ENCODE assay signal across 1 cellular context in genomic region chr5:1187234-1187949, GRCh38.
A peak's percentile ranks its signal among the peaks of the same experiment; 100 is the strongest.
TF ChIP-seq lines count a peak whose summit lies in the region.

No MANE protein-coding gene starts in this region.

TF ChIP-seq in K562, 482 proteins besides CTCF, POLR2A, EP300 and RAD21 (continued from another document):
- TF ChIP-seq HOMEZ (CRISPR knock-in tag; IDR thresholded peaks at IDR 0.05) = no peak
- no peak for TF ChIP-seq HES1 (IDR thresholded peaks at IDR 0.05; ENCODE audit: low read depth)
- 0 out of 2 replicates have a peak, but pooled peaks have one; percentile 18 for TF ChIP-seq RBFOX2 (IDR thresholded peaks at IDR 0.05; ENCODE audit: low read depth, low read length)
- no peak for TF ChIP-seq ZNF253 (CRISPR knock-in tag; conservative IDR thresholded peaks at IDR 0.05)
- TF ChIP-seq SIX5 (IDR thresholded peaks at IDR 0.05; ENCODE audit: borderline replicate concordance in 1 of 2, insufficient read depth in 1 of 2, low read depth in 1 of 2, low read length in 2 of 2) = no peak
- TF ChIP-seq ZNF282 (CRISPR knock-in tag; IDR thresholded peaks at IDR 0.05) = no peak
- TF ChIP-seq SFPQ (IDR thresholded peaks at IDR 0.05; ENCODE audit: low read depth, low read length) = no peak
- no peak for TF ChIP-seq CLOCK (CRISPR knock-in tag; IDR thresholded peaks at IDR 0.05; ENCODE audit: borderline replicate concordance)
